8 cellular contexts compared by ENCODE assay signal in genomic region chr16:89167425-89167941, GRCh38. TPM values are rescaled to one million over a fixed set of nuclear protein-coding genes. Genes with fewer than 3 reads are reported as not detected.
A peak's percentile ranks its signal among the peaks of the same experiment; 100 is the strongest.
DNase-seq lines count a peak whose midpoint lies in the region; ATAC-seq lines count a peak whose summit lies in the region.

No MANE protein-coding gene starts in this region.

- POLR2A ChIA-PET in activated CD4-positive, alpha-beta memory T cell treated with anti-CD3 and anti-CD28 coated beads, Interleukin-2, amount 10 ng/mL, durations not matched to agents 7 days and 5 days (lab: Charles Lee) = interaction anchor here (0.6 to 0.8 kb wide), 2 partner anchors 73 to 355 kb away, joined by 3 read pairs; partner anchors contain the start of gene APRT

- ATAC-seq in memory B cell (ENCODE audit: low read depth) = peak; percentile 44

- H3K9me3 ChIP-seq in HAP-1 = no peaks in the 10 kb centered on the region

- CTCF ChIA-PET in activated CD4-positive, alpha-beta memory T cell treated with anti-CD3 and anti-CD28 coated beads, Interleukin-2, amount 10 ng/mL, durations not matched to agents 7 days and 5 days (lab: Charles Lee) = interaction anchor here (1.3 to 1.8 kb wide), 2 partner anchors 225 to 430 kb away, joined by 5 to 8 read pairs; no protein-coding TSS in a partner anchor

- H3K4me3 ChIP-seq in HAP-1 = no peak overlapping the region

- H3K36me3 ChIP-seq in HAP-1 (replicated peaks) = no peaks in the 10 kb centered on the region

- H3K27me3 Mint-ChIP-seq in activated CD4-positive, alpha-beta memory T cell treated with anti-CD3 and anti-CD28 coated beads, Interleukin-2, amount 10 ng/mL, durations not matched to agents 7 days and 5 days = peaks cover 4% of the 10 kb centered on the region
- peaks cover 14% of the 10 kb centered on the region for H3K27me3 Mint-ChIP-seq in memory B cell

- peaks cover 6% of the 10 kb centered on the region for H3K4me1 ChIP-seq in HAP-1

- H3K27me3 ChIP-seq in HAP-1 (ENCODE audit: low read depth) = no peaks in the 10 kb centered on the region

- H3K9me3 Mint-ChIP-seq in activated CD4-positive, alpha-beta memory T cell treated with anti-CD3 and anti-CD28 coated beads, Interleukin-2, amount 10 ng/mL, durations not matched to agents 7 days and 5 days = no peaks in the 10 kb centered on the region
- no peaks in the 10 kb centered on the region for H3K9me3 Mint-ChIP-seq in memory B cell

- in situ Hi-C loops in HAP-1 (cut with MboI; ENCODE audit: low sequenced_read_pairs) = loop anchor here (10.0 kb wide), 2 partner anchors 233 to 353 kb away; partner anchors contain the start of gene APRT

- no peaks in the 10 kb centered on the region for H3K36me3 Mint-ChIP-seq in activated CD4-positive, alpha-beta memory T cell treated with anti-CD3 and anti-CD28 coated beads, Interleukin-2, amount 10 ng/mL, durations not matched to agents 7 days and 5 days (ENCODE audit: low read depth)
- no peaks in the 10 kb centered on the region for H3K36me3 Mint-ChIP-seq in memory B cell

- DNase-seq in AML-193 (lab: John Stamatoyannopoulos, UW) (peak; percentile 58 to 75), HAP-1 (ENCODE audit: low spot score in 2 of 2) (peak; percentile 70 to 97), NCI-H748 treated with DMSO at 0.1 percent for 48 hours (lab: John Stamatoyannopoulos, UW) (peak; percentile 36), memory B cell (ENCODE audit: low spot score in 2 of 2) (peak; percentile 93 to 98), dedifferentiated amniotic fluid mesenchymal stem cell (ENCODE audit: extremely low spot score) (no peak)
- peak; percentile 86 for DNase-seq in activated CD4-positive, alpha-beta memory T cell treated with anti-CD3 and anti-CD28 coated beads, Interleukin-2, amount 10 ng/mL, durations not matched to agents 7 days and 5 days
- peak; percentile 76 for DNase-seq in effector CD8-positive, alpha-beta T cell (lab: John Stamatoyannopoulos, UW)
- peak; percentile 88 for DNase-seq in stimulated activated CD8-positive, alpha-beta memory T cell treated with anti-CD3 and anti-CD28 coated beads, Interleukin-15, amount 100 ng/mL, for 24 hours (ENCODE audit: low read depth)

- H3K4me3 Mint-ChIP-seq in activated CD4-positive, alpha-beta memory T cell treated with anti-CD3 and anti-CD28 coated beads, Interleukin-2, amount 10 ng/mL, durations not matched to agents 7 days and 5 days = no peak overlapping the region
- no peak overlapping the region for H3K4me3 Mint-ChIP-seq in memory B cell

- no peak overlapping the region for H3K27ac Mint-ChIP-seq in activated CD4-positive, alpha-beta memory T cell treated with anti-CD3 and anti-CD28 coated beads, Interleukin-2, amount 10 ng/mL, durations not matched to agents 7 days and 5 days
- no peak overlapping the region for H3K27ac Mint-ChIP-seq in memory B cell

- H3K4me1 Mint-ChIP-seq in activated CD4-positive, alpha-beta memory T cell treated with anti-CD3 and anti-CD28 coated beads, Interleukin-2, amount 10 ng/mL, durations not matched to agents 7 days and 5 days = peaks cover 8% of the 10 kb centered on the region
- H3K4me1 Mint-ChIP-seq in memory B cell = peaks cover 20% of the 10 kb centered on the region

RNA-seq across cellular contexts. Expression of gene CDH15, which starts 4.1 kb away (rescaled TPM):
- total RNA-seq in activated CD4-positive, alpha-beta memory T cell treated with anti-CD3 and anti-CD28 coated beads, Interleukin-2, amount 10 ng/mL, durations not matched to agents 7 days and 5 days = not detected

RNA-seq across cellular contexts. Expression of gene SLC22A31, which starts 32.9 kb away (rescaled TPM):
- total RNA-seq in activated CD4-positive, alpha-beta memory T cell treated with anti-CD3 and anti-CD28 coated beads, Interleukin-2, amount 10 ng/mL, durations not matched to agents 7 days and 5 days = under 1 TPM; 0.23 to 0.53 TPM

RNA-seq across cellular contexts. Expression of gene ZNF778, which starts 50.0 kb away (rescaled TPM):
- 1 to 10 TPM; 6.6 to 6.8 TPM for total RNA-seq in activated CD4-positive, alpha-beta memory T cell treated with anti-CD3 and anti-CD28 coated beads, Interleukin-2, amount 10 ng/mL, durations not matched to agents 7 days and 5 days
